In the genomic region with DNA sequence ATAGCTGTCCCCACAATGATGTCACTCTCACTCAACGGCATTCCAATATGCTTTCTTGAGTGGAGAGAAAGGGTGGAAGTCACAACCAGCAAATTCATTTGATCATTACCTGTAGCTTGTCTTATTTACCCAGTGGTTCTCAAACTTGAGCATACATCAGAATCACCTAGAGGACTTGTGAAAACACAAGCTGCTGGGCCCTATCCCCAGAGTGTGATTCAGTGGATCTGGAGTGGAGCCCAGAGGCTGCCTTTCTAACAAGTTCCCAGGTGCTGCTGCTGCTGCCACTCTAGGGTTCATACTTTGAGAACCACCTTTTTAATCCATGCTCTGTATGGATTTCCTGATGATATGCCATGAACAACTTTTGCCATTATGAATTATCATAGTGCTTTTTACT, we compare ENCODE assay signal across 27 cellular contexts.
A peak's percentile ranks its signal among the peaks of the same experiment; 100 is the strongest.
DNase-seq lines count a peak whose midpoint lies in the region; ATAC-seq and TF ChIP-seq lines count a peak whose summit lies in the region.
"Had no signal": no experiment of that assay in that cellular context is flagged by ENCODE, and none has a peak within 500 bp of the region (broad histone marks: within the 10 kb centered on the region; RNA-seq: fewer than 3 reads in every experiment).

No MANE protein-coding gene starts in this region.

- no peak overlapping the region for H3K4ac ChIP-seq in mesenchymal stem cell (ENCODE audit: low read depth in 1 of 2, low read length in 2 of 2)

- ATAC-seq in activated naive CD4-positive, alpha-beta T cell treated with anti-CD3 and anti-CD28 coated beads, Interleukin-2, amount 50 U/mL, for 72 hours, result no peak
- peak; percentile 67 for ATAC-seq in upper lobe of right lung

- no peak overlapping the region for H3K9ac ChIP-seq in mesenchymal stem cell (ENCODE audit: low read length)

- no peak overlapping the region for H2BK15ac ChIP-seq in mesenchymal stem cell (ENCODE audit: low read depth, poor library complexity, severe bottlenecking)

- no peaks in the 10 kb centered on the region for H3K4me1 Mint-ChIP-seq in activated naive CD4-positive, alpha-beta T cell treated with anti-CD3 and anti-CD28 coated beads, Interleukin-2, amount 10 ng/mL, durations not matched to agents 7 days and 5 days
- H3K4me1 Mint-ChIP-seq: CD4-positive, alpha-beta memory T cell; nephron progenitor cell had no signal

- CTCF ChIA-PET in activated naive CD4-positive, alpha-beta T cell treated with anti-CD3 and anti-CD28 coated beads, Interleukin-2, amount 10 ng/mL, durations not matched to agents 7 days and 5 days (lab: Charles Lee), result interaction anchor here (1.1 to 3.6 kb wide), 2 partner anchors 19 to 25 kb away, joined by 3 to 17 read pairs; no protein-coding TSS in a partner anchor

- no peak overlapping the region for H3K4me2 ChIP-seq in mesenchymal stem cell (ENCODE audit: low read length, poor library complexity, severe bottlenecking)

- H2AFZ ChIP-seq in mesenchymal stem cell (ENCODE audit: low read depth, low read length), result no peak overlapping the region

- H2BK5ac ChIP-seq in mesenchymal stem cell (ENCODE audit: low read depth, low read length, poor library complexity, severe bottlenecking), result no peak overlapping the region

- no peak overlapping the region for H3K4me3 Mint-ChIP-seq in activated naive CD4-positive, alpha-beta T cell treated with anti-CD3 and anti-CD28 coated beads, Interleukin-2, amount 10 ng/mL, durations not matched to agents 7 days and 5 days
- H3K4me3 Mint-ChIP-seq: activated CD4-positive, alpha-beta memory T cell treated with anti-CD3 and anti-CD28 coated beads for 36 hours; CD4-positive, alpha-beta memory T cell; nephron progenitor cell; T-helper 2 cell treated with Interferon-gamma antibody and Interleukin-4, amounts not matched to agents 5 μg/mL and 100 μg/mL, for 36 hours had no signal

- DNase-seq in activated naive CD4-positive, alpha-beta T cell treated with anti-CD3 and anti-CD28 coated beads, Interleukin-2, amount 10 ng/mL, durations not matched to agents 7 days and 5 days, result no peak
- DNase-seq in activated naive CD4-positive, alpha-beta T cell treated with anti-CD3 and anti-CD28 coated beads, Interleukin-2, amount 50 U/mL, for 72 hours (ENCODE audit: low spot score in 2 of 2), result no peak
- peak; percentile 57 for DNase-seq in astrocyte of the hippocampus (ENCODE audit: low read depth, low spot score)
- peak; percentile 33 for DNase-seq in fibroblast of mammary gland (ENCODE audit: low read depth)
- DNase-seq in upper lobe of right lung, result no peak
- DNase-seq in mesenchymal stem cell, result no peak
- DNase-seq in germinal center (ENCODE audit: low spot score), result no peak
- DNase-seq: activated CD4-positive, alpha-beta memory T cell treated with anti-CD3 and anti-CD28 coated beads for 36 hours; activated CD4-positive, alpha-beta T cell treated with anti-CD3 and anti-CD28 coated beads for 1 hour; activated CD8-positive, alpha-beta memory T cell treated with anti-CD3 and anti-CD28 coated beads, Interleukin-2, amount 50 U/mL, for 4 hours; activated naive CD4-positive, alpha-beta T cell treated with Interleukin-2 at 50 U/mL for 16 hours; CD4-positive, alpha-beta memory T cell; effector CD4-positive, alpha-beta T cell; foreskin melanocyte; NCI-H1105 treated with DMSO at 0.1 percent for 48 hours; NCI-H187 treated with DMSO at 0.1 percent for 48 hours; NCI-H226; NCI-H526 treated with DMSO at 0.1 percent for 48 hours; nephron progenitor cell; Peyer's patch; SIG-M5; small intestine; stimulated activated naive CD4-positive, alpha-beta T cell treated with Interleukin-2 at 50 U/mL for 16 hours had no signal

- WGBS in mesenchymal stem cell, result 84% methylated on average over 1 of the region's 1 CpG

- H3K4me3 ChIP-seq in fibroblast of mammary gland (ENCODE audit: control insufficient read depth, low read depth, low read length) (no peak overlapping the region), upper lobe of right lung (no peak overlapping the region), mesenchymal stem cell (ENCODE audit: insufficient read depth in 1 of 2, low read depth in 1 of 2, low read length in 2 of 2) (no peak overlapping the region)
- H3K4me3 ChIP-seq: adrenal gland, ovary, Peyer's patch, suprapubic skin had no signal

- H3K27ac ChIP-seq in upper lobe of right lung, result no peak overlapping the region
- no peak overlapping the region for H3K27ac ChIP-seq in mesenchymal stem cell (ENCODE audit: low read length, poor library complexity, severe bottlenecking)
- H3K27ac ChIP-seq: adrenal gland, ovary, Peyer's patch, suprapubic skin had no signal

- H3K9me3 ChIP-seq in upper lobe of right lung, result no peaks in the 10 kb centered on the region
- H3K9me3 ChIP-seq in mesenchymal stem cell (ENCODE audit: control insufficient read depth, low read length), result peaks cover 25% of the 10 kb centered on the region
- H3K9me3 ChIP-seq: adrenal gland, ovary, Peyer's patch, suprapubic skin had no signal

- no peak overlapping the region for H4K91ac ChIP-seq in mesenchymal stem cell (ENCODE audit: low read length)

- no peaks in the 10 kb centered on the region for H3K4me1 ChIP-seq in upper lobe of right lung
- peaks cover 1% of the 10 kb centered on the region for H3K4me1 ChIP-seq in mesenchymal stem cell (ENCODE audit: control insufficient read depth, insufficient read depth, low read depth, low read length)
- H3K4me1 ChIP-seq: Peyer's patch, suprapubic skin had no signal

- H3K9me3 Mint-ChIP-seq in activated naive CD4-positive, alpha-beta T cell treated with anti-CD3 and anti-CD28 coated beads, Interleukin-2, amount 10 ng/mL, durations not matched to agents 7 days and 5 days, result no peaks in the 10 kb centered on the region
- no peaks in the 10 kb centered on the region for H3K9me3 Mint-ChIP-seq in activated naive CD4-positive, alpha-beta T cell treated with anti-CD3 and anti-CD28 coated beads, Interleukin-2, amount 50 U/mL, for 72 hours
- H3K9me3 Mint-ChIP-seq: T-helper 2 cell treated with Interferon-gamma antibody and Interleukin-4, amounts not matched to agents 5 μg/mL and 100 μg/mL, for 36 hours had no signal

- TF ChIP-seq CTCF in fibroblast of mammary gland (conservative IDR thresholded peaks at IDR 0.05; ENCODE audit: control insufficient read depth, insufficient read depth, low read depth, low read length) (no peak), upper lobe of right lung (IDR thresholded peaks at IDR 0.05) (no peak)

- no peaks in the 10 kb centered on the region for H3K27me3 Mint-ChIP-seq in activated naive CD4-positive, alpha-beta T cell treated with anti-CD3 and anti-CD28 coated beads, Interleukin-2, amount 10 ng/mL, durations not matched to agents 7 days and 5 days
- H3K27me3 Mint-ChIP-seq: activated CD4-positive, alpha-beta memory T cell treated with anti-CD3 and anti-CD28 coated beads for 36 hours; CD4-positive, alpha-beta memory T cell had no signal

- H3K36me3 ChIP-seq in upper lobe of right lung (no peaks in the 10 kb centered on the region), mesenchymal stem cell (ENCODE audit: control insufficient read depth in 1 of 2, insufficient read depth in 2 of 2, low read depth in 1 of 2, low read length in 2 of 2) (peaks cover 0 to 4% of the 10 kb centered on the region in 2 experiments)
- H3K36me3 ChIP-seq: adrenal gland, ovary, Peyer's patch had no signal

- H3K27me3 ChIP-seq in upper lobe of right lung (no peaks in the 10 kb centered on the region), mesenchymal stem cell (ENCODE audit: control insufficient read depth in 1 of 2, insufficient read depth in 1 of 2, low read length in 2 of 2) (no peaks in the 10 kb centered on the region)
- H3K27me3 ChIP-seq: adrenal gland, ovary, Peyer's patch, suprapubic skin had no signal

- no peak overlapping the region for H2AK5ac ChIP-seq in mesenchymal stem cell (ENCODE audit: low read length, severe bottlenecking)

- H3K36me3 Mint-ChIP-seq in activated naive CD4-positive, alpha-beta T cell treated with anti-CD3 and anti-CD28 coated beads, Interleukin-2, amount 10 ng/mL, durations not matched to agents 7 days and 5 days, result peaks cover 11% of the 10 kb centered on the region
- H3K36me3 Mint-ChIP-seq in activated naive CD4-positive, alpha-beta T cell treated with anti-CD3 and anti-CD28 coated beads, Interleukin-2, amount 50 U/mL, for 72 hours, result peaks cover 8 to 10% of the 10 kb centered on the region in 2 donors

- no peak overlapping the region for H4K8ac ChIP-seq in mesenchymal stem cell (ENCODE audit: low read length)

- no peak overlapping the region for H2BK12ac ChIP-seq in mesenchymal stem cell (ENCODE audit: low read length in 2 of 2)

- no peak overlapping the region for H3K14ac ChIP-seq in mesenchymal stem cell (ENCODE audit: low read length in 2 of 2)

- intact Hi-C loops in upper lobe of right lung (cut with DNase I), result no loop called here

- H3K23ac ChIP-seq in mesenchymal stem cell (ENCODE audit: low read length in 2 of 2), result no peak overlapping the region

- no peaks in the 10 kb centered on the region for H3K79me1 ChIP-seq in mesenchymal stem cell (replicated peaks; ENCODE audit: low read length, poor library complexity, severe bottlenecking)

- peak overlapping the region; percentile 1 for H3K27ac Mint-ChIP-seq in activated naive CD4-positive, alpha-beta T cell treated with anti-CD3 and anti-CD28 coated beads, Interleukin-2, amount 10 ng/mL, durations not matched to agents 7 days and 5 days
- no peak overlapping the region for H3K27ac Mint-ChIP-seq in activated naive CD4-positive, alpha-beta T cell treated with anti-CD3 and anti-CD28 coated beads, Interleukin-2, amount 50 U/mL, for 72 hours
- H3K27ac Mint-ChIP-seq: activated CD4-positive, alpha-beta memory T cell treated with anti-CD3 and anti-CD28 coated beads for 36 hours; CD4-positive, alpha-beta memory T cell; nephron progenitor cell; T-helper 2 cell treated with Interferon-gamma antibody and Interleukin-4, amounts not matched to agents 5 μg/mL and 100 μg/mL, for 36 hours had no signal

- no peak overlapping the region for H3K18ac ChIP-seq in mesenchymal stem cell (ENCODE audit: low read depth in 1 of 2, low read length in 2 of 2)

- H2BK120ac ChIP-seq in mesenchymal stem cell (ENCODE audit: low read depth, low read length), result no peak overlapping the region

Comparison
In these comparisons a context has a peak if more than half of its experiments do, and no peak if none do; other contexts are left out.
1. DNase-seq: peak in astrocyte of the hippocampus (single experiment) and fibroblast of mammary gland (single experiment); none in activated naive CD4-positive, alpha-beta T cell treated with anti-CD3 and anti-CD28 coated beads, Interleukin-2, amount 10 ng/mL, durations not matched to agents 7 days and 5 days (single experiment), activated naive CD4-positive, alpha-beta T cell treated with anti-CD3 and anti-CD28 coated beads, Interleukin-2, amount 50 U/mL, for 72 hours (0 of 2), upper lobe of right lung (single experiment), mesenchymal stem cell (single experiment) and germinal center (single experiment).